In the genomic region with DNA sequence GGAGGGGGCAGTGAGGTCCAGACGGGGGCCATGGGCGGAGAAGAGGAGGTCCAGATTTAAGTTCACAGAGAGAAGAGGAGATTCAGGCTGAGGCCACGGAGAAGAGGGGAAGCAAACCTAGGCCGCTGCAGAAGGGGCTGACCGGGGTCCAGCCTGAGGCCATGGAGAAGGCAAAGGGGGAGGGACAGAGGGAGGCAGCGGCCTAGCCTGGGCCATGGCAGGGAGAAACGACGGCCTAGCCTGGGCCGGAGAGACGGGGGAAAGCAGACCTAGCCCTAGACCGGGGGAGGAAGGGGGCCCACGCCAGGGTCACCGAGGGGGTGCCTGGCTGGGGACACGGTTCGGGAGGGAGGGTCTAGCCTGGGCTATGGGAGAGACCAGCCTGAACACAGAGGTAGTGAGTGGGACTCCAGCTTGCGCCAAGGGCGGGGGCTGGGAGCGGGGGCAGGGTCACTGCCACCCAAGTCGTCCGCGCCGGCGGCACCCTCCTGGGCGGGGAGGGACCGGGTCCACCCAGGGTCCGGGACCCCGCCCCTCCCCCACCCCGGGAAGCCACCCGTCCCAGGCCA, we compare ENCODE assay signal across 9 cellular contexts. TPM values are rescaled to one million over a fixed set of nuclear protein-coding genes. Genes with fewer than 3 reads are reported as not detected.
DNase-seq lines count a peak whose midpoint lies in the region; ATAC-seq, FAIRE-seq and TF ChIP-seq lines count a peak whose summit lies in the region.
"Had no signal": no experiment of that assay in that cellular context is flagged by ENCODE, and none has a peak within 500 bp of the region (broad histone marks: within the 10 kb centered on the region; RNA-seq: fewer than 3 reads in every experiment).

No MANE protein-coding gene starts in this region.

- TSS peak; percentile 22 for BruUV-seq in endothelial cell of umbilical vein (replicated peaks; lab: Mats Ljungman, UMichigan)

- H3K4me1 ChIP-seq in endothelial cell of umbilical vein (ENCODE audit: control insufficient read depth, extremely low read depth, insufficient read depth, low read length) = peaks cover 36% of the 10 kb centered on the region
- H3K4me1 ChIP-seq in naive thymus-derived CD4-positive, alpha-beta T cell (ENCODE audit: control insufficient read depth in 2 of 2, insufficient read depth in 2 of 2, low read length in 2 of 2) = peaks cover 59 to 66% of the 10 kb centered on the region in 2 donors

- peaks cover 0 to 22% (median 11%) of the 10 kb centered on the region in 5 donors for H3K36me3 Mint-ChIP-seq in naive thymus-derived CD4-positive, alpha-beta T cell

- H3K4me3 Mint-ChIP-seq in naive thymus-derived CD4-positive, alpha-beta T cell = peak overlapping the region; percentile 88 to 98 (median 94)

- DNase-seq in activated gamma-delta T cell treated with Interleukin-2 at 50 U/mL for 16 hours (peak; percentile 10), activated gamma-delta T cell (lab: John Stamatoyannopoulos, UW) (no peak), SK-N-MC (ENCODE audit: low read depth, low spot score) (no peak), endothelial cell of umbilical vein (ENCODE audit: low read depth, low spot score) (peak; percentile 42), NCI-H2227 (lab: John Stamatoyannopoulos, UW; ENCODE audit: unreplicated experiment) (no peak), SKM-1 (lab: John Stamatoyannopoulos, UW; ENCODE audit: unreplicated experiment) (no peak)
- peak in 1 of 9 donors; percentile 38 for DNase-seq in naive thymus-derived CD4-positive, alpha-beta T cell

- H3K36me3 ChIP-seq in SK-N-MC (ENCODE audit: insufficient read depth, low read length) = peaks cover 7% of the 10 kb centered on the region
- H3K36me3 ChIP-seq in endothelial cell of umbilical vein (ENCODE audit: control insufficient read depth in 2 of 2, extremely low read depth in 1 of 2, insufficient read depth in 2 of 2, low read length in 2 of 2) = no peaks in the 10 kb centered on the region
- H3K36me3 ChIP-seq in naive thymus-derived CD4-positive, alpha-beta T cell (ENCODE audit: control insufficient read depth in 2 of 3, insufficient read depth in 3 of 3, low read length in 3 of 3) = peaks cover 0 to 17% (median 0%) of the 10 kb centered on the region in 3 experiments

- H3K9me3 ChIP-seq in SK-N-MC (ENCODE audit: low read depth, low read length) = no peaks in the 10 kb centered on the region
- no peaks in the 10 kb centered on the region for H3K9me3 ChIP-seq in endothelial cell of umbilical vein (replicated peaks; ENCODE audit: control insufficient read depth, insufficient read depth, low read length)
- no peaks in the 10 kb centered on the region for H3K9me3 ChIP-seq in naive thymus-derived CD4-positive, alpha-beta T cell (ENCODE audit: control insufficient read depth in 2 of 3, low read length in 3 of 3)

- H3K9me1 ChIP-seq in endothelial cell of umbilical vein (replicated peaks; ENCODE audit: control insufficient read depth, extremely low read depth, insufficient read depth, low read length) = no peaks in the 10 kb centered on the region

- POLR2A ChIA-PET in endothelial cell of umbilical vein (lab: Charles Lee) = interaction anchor here (0.6 to 1.0 kb wide), 4 partner anchors 8 to 397 kb away, joined by 3 to 6 read pairs (median 4); a partner anchor contains a TSS
- POLR2A ChIA-PET in naive thymus-derived CD4-positive, alpha-beta T cell (lab: Charles Lee) = interaction anchor here (0.5 to 13.5 kb wide), 9 partner anchors 10 to 112 kb away, joined by 3 to 492 read pairs (median 4); a partner anchor contains a TSS

- peaks cover 6% of the 10 kb centered on the region for H4K20me1 ChIP-seq in endothelial cell of umbilical vein (replicated peaks; ENCODE audit: control insufficient read depth, extremely low read depth, insufficient read depth, low read length)

- CTCF ChIA-PET in endothelial cell of umbilical vein (lab: Charles Lee) = interaction anchor here (0.6 to 2.4 kb wide), 4 partner anchors 8 to 166 kb away, joined by 3 to 12 read pairs (median 4); no protein-coding TSS in a partner anchor
- CTCF ChIA-PET in naive thymus-derived CD4-positive, alpha-beta T cell (lab: Charles Lee) = interaction anchor here (1.8 kb wide), 1 partner anchor 19 kb away, joined by 4 read pairs; no protein-coding TSS in a partner anchor

- no peaks in the 10 kb centered on the region for H3K27me3 ChIP-seq in endothelial cell of umbilical vein (ENCODE audit: control insufficient read depth in 2 of 2, insufficient read depth in 2 of 2, low read length in 2 of 2)
- H3K27me3 ChIP-seq in naive thymus-derived CD4-positive, alpha-beta T cell (ENCODE audit: control insufficient read depth in 2 of 2, insufficient read depth in 2 of 2, low read length in 2 of 2) = no peaks in the 10 kb centered on the region

- peak; percentile 13 for ATAC-seq in HG02973 (IDR thresholded peaks at IDR 0.05; ENCODE audit: unreplicated experiment)
- ATAC-seq in naive thymus-derived CD4-positive, alpha-beta T cell = no peak

- peaks cover 66 to 74% (median 71%) of the 10 kb centered on the region in 7 donors for H3K4me1 Mint-ChIP-seq in naive thymus-derived CD4-positive, alpha-beta T cell

- H3K27ac Mint-ChIP-seq in naive thymus-derived CD4-positive, alpha-beta T cell = peak overlapping the region; percentile 86 to 97 (median 92)

- peaks cover 54% of the 10 kb centered on the region for H3K79me2 ChIP-seq in endothelial cell of umbilical vein (ENCODE audit: control insufficient read depth, insufficient read depth, low read length)

- H3K9ac ChIP-seq in SK-N-MC (ENCODE audit: insufficient read length) = peak overlapping the region; percentile 96
- H3K9ac ChIP-seq in endothelial cell of umbilical vein (replicated peaks; ENCODE audit: extremely low read depth, insufficient read depth, low read length) = peak overlapping the region; percentile 82

- H3K27me3 Mint-ChIP-seq in naive thymus-derived CD4-positive, alpha-beta T cell = no peaks in the 10 kb centered on the region

- H3K4me3 ChIP-seq in SK-N-MC (peak overlapping the region; percentile 88), endothelial cell of umbilical vein (replicated peaks in 1 of 3; ENCODE audit: insufficient read depth in 1 of 3, low read depth in 1 of 3, low read length in 3 of 3) (peak overlapping the region; percentile 69 to 98 (median 72))
- H3K4me3 ChIP-seq in naive thymus-derived CD4-positive, alpha-beta T cell (ENCODE audit: low read length) = peak overlapping the region; percentile 65

- H3K27ac ChIP-seq in SK-N-MC = peak overlapping the region; percentile 87
- H3K27ac ChIP-seq in endothelial cell of umbilical vein (ENCODE audit: insufficient read depth, low read depth, low read length) = peak overlapping the region; percentile 91
- peak overlapping the region; percentile 97 for H3K27ac ChIP-seq in naive thymus-derived CD4-positive, alpha-beta T cell (ENCODE audit: low read depth, low read length)

- peaks cover 0 to under 1% (median 0%) of the 10 kb centered on the region in 11 donors for H3K9me3 Mint-ChIP-seq in naive thymus-derived CD4-positive, alpha-beta T cell

- dilution Hi-C loops in endothelial cell of umbilical vein (cut with MboI; ENCODE audit: extremely low pct_ligation_motif_present, low sequenced_read_pairs) = no loop called here

- intact Hi-C loops in endothelial cell of umbilical vein (cut with micrococcal nuclease) = loop anchor here (1.0 to 5.0 kb wide), 6 partner anchors 8 to 143 kb away; no protein-coding TSS in a partner anchor
- intact Hi-C loops in naive thymus-derived CD4-positive, alpha-beta T cell (cut with micrococcal nuclease) = loop anchor here (1.0 to 10.0 kb wide), 12 partner anchors 22 to 530 kb away; a partner anchor contains a TSS

- FAIRE-seq in endothelial cell of umbilical vein (lab: Jason Lieb, UNC) = no peak
- FAIRE-seq: islet of Langerhans had no signal

- H2AFZ ChIP-seq in endothelial cell of umbilical vein (ENCODE audit: low read depth, low read length) = no peak overlapping the region

- peak overlapping the region; percentile 37 for H3K4me2 ChIP-seq in endothelial cell of umbilical vein (ENCODE audit: insufficient read depth, low read length)

- peak; percentile 25 for TF ChIP-seq POLR2A in endothelial cell of umbilical vein (IDR thresholded peaks at IDR 0.05; ENCODE audit: low read depth, low read length)

- no peak for TF ChIP-seq CTCF in endothelial cell of umbilical vein (IDR thresholded peaks at IDR 0.05; ENCODE audit: extremely low read depth in 1 of 2, insufficient read depth in 1 of 2, low read depth in 1 of 2, low read length in 2 of 2)

TF ChIP-seq in endothelial cell of umbilical vein, 7 proteins besides CTCF, POLR2A, EP300 and RAD21:
- TF ChIP-seq FOS (IDR thresholded peaks at IDR 0.05; ENCODE audit: borderline replicate concordance, insufficient read depth, low read length) (no peak), JUN (IDR thresholded peaks at IDR 0.05; ENCODE audit: borderline replicate concordance, insufficient read depth, insufficient read length, low read depth) (no peak), GATA2 (IDR thresholded peaks at IDR 0.05; ENCODE audit: insufficient read depth, insufficient read length, low read depth, low read length) (no peak), POLR2AphosphoS5 (IDR thresholded peaks at IDR 0.05; ENCODE audit: insufficient read depth, low read depth, low read length) (no peak), EZH2 (IDR thresholded peaks at IDR 0.05; ENCODE audit: borderline replicate concordance, low read depth, low read length, severe bottlenecking) (no peak), MYC (IDR thresholded peaks at IDR 0.05; ENCODE audit: low read depth, low read length) (no peak)
- TF ChIP-seq, protein P1, sequence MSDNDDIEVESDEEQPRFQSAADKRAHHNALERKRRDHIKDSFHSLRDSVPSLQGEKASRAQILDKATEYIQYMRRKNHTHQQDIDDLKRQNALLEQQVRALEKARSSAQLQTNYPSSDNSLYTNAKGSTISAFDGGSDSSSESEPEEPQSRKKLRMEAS (IDR thresholded peaks at IDR 0.05; ENCODE audit: insufficient read depth, insufficient read length) = no peak

RNA-seq across cellular contexts. Expression of a gene that starts 0.5 kb away (rescaled TPM):
- 339 and 347 TPM in 2 replicates for total RNA-seq in endothelial cell of umbilical vein
- 145 and 196 TPM in 2 replicates for polyA plus RNA-seq in endothelial cell of umbilical vein
- 324 and 349 TPM in 2 replicates for polyA plus RNA-seq in endothelial cell of umbilical vein (2011; cell fraction: cytosol; rRNA removed)
- polyA plus RNA-seq in endothelial cell of umbilical vein (2011; cell fraction: nucleus; rRNA removed) = 134 and 156 TPM in 2 replicates
- 289 and 327 TPM in 2 replicates for polyA plus RNA-seq in endothelial cell of umbilical vein (2012)
- polyA minus RNA-seq in endothelial cell of umbilical vein = 88.2 and 117 TPM in 2 replicates
- polyA minus RNA-seq in endothelial cell of umbilical vein (2011; cell fraction: cytosol; rRNA and poly(A)+ RNA removed) = 35.2 TPM
- 33.1 and 43.8 TPM in 2 replicates for polyA minus RNA-seq in endothelial cell of umbilical vein (2011; cell fraction: nucleus; rRNA and poly(A)+ RNA removed)
- 100 to 1,000 TPM; 216 to 519 (median 264) TPM for total RNA-seq in naive thymus-derived CD4-positive, alpha-beta T cell
- 100 to 1,000 TPM; 522 to 559 TPM for polyA plus RNA-seq in naive thymus-derived CD4-positive, alpha-beta T cell

Comparison
In these comparisons a context has a peak if more than half of its experiments do, and no peak if none do; other contexts are left out.
1. DNase-seq: peak in activated gamma-delta T cell treated with Interleukin-2 at 50 U/mL for 16 hours (single experiment) and endothelial cell of umbilical vein (single experiment); none in activated gamma-delta T cell (single experiment), SK-N-MC (single experiment), NCI-H2227 (single experiment) and SKM-1 (single experiment).
2. Peak in every context shown above with its lines, with median percentiles within 50 percentile points of each other: H3K27ac ChIP-seq and H3K4me3 ChIP-seq.